In the genomic region with DNA sequence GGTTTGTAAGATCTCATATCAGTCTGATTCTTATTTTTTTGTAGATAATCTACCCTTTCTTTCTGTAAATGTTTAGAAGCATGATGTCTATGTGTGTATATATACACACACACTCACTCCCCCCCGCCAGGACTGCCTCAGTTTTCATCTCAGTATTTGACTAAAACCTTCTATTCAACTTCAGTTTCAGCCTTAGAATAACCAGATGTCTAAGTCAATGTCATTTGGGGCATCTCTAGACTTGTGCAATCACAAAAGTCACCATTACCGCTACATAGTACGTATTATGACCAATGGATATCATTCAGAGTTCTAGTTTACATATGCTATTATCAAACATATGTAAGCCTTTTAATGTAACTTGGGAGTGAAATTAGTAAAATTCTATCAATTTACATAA, we compare ENCODE assay signal across 11 cellular contexts. TPM values are rescaled to one million over a fixed set of nuclear protein-coding genes. Genes with fewer than 3 reads are reported as not detected.
DNase-seq lines count a peak whose midpoint lies in the region; ATAC-seq, FAIRE-seq and TF ChIP-seq lines count a peak whose summit lies in the region.
"Had no signal": no experiment of that assay in that cellular context is flagged by ENCODE, and none has a peak within 500 bp of the region (broad histone marks: within the 10 kb centered on the region; RNA-seq: fewer than 3 reads in every experiment).

No MANE protein-coding gene starts in this region.

- peak overlapping the region; percentile 95 for H3K27ac ChIP-seq in OCI-LY1 (ENCODE audit: low read depth, low read length, poor library complexity, severe bottlenecking)
- H3K27ac ChIP-seq in K562 (ENCODE audit: extremely low read depth, low read depth, low read length) = no peak overlapping the region
- H3K27ac ChIP-seq in trophoblast cell (ENCODE audit: low read depth, low read length) = no peak overlapping the region
- H3K27ac ChIP-seq: right atrium auricular region had no signal

- H3K9me2 ChIP-seq in OCI-LY1 (ENCODE audit: low read depth, low read length) = no peaks in the 10 kb centered on the region

- no peak overlapping the region for H3K23ac ChIP-seq in trophoblast cell (ENCODE audit: low read length)

- H2BK12ac ChIP-seq in trophoblast cell (ENCODE audit: low read length) = no peak overlapping the region

- H3K4ac ChIP-seq in trophoblast cell (ENCODE audit: low read depth, low read length) = peak overlapping the region; percentile 55

- H3K79me1 ChIP-seq in trophoblast cell (ENCODE audit: low read length) = no peaks in the 10 kb centered on the region

- intact Hi-C loops in activated CD4-positive, alpha-beta T cell treated with anti-CD3 and anti-CD28 coated beads, Interleukin-2, amount 10 ng/mL, durations not matched to agents 24 days and 14 days (cut with micrococcal nuclease) = no loop called here
- intact Hi-C loops in K562 (cut with micrococcal nuclease) = no loop called here

- TF ChIP-seq RAD21 in K562 (CRISPR knock-in tag; conservative IDR thresholded peaks at IDR 0.05 in 1 of 2, IDR thresholded peaks at IDR 0.05 in 1 of 2) = no peak

- H2BK120ac ChIP-seq in trophoblast cell (ENCODE audit: insufficient read depth, low read length, poor library complexity) = no peak overlapping the region

- H3K4me3 ChIP-seq in OCI-LY1 (ENCODE audit: low read depth, low read length, poor library complexity, severe bottlenecking) (peak overlapping the region; percentile 89), K562 (peak overlapping the region; percentile 60; the same call in 1 of the 2 replicates), trophoblast cell (ENCODE audit: low read depth, low read length) (no peak overlapping the region)
- H3K4me3 ChIP-seq: right atrium auricular region had no signal

- H3K9me1 ChIP-seq in K562 (ENCODE audit: control insufficient read depth, insufficient read depth, low read length) = no peaks in the 10 kb centered on the region

- H2AFZ ChIP-seq in OCI-LY1 (ENCODE audit: low read length) = no peak overlapping the region
- no peak overlapping the region for H2AFZ ChIP-seq in K562 (ENCODE audit: low read depth, low read length)
- H2AFZ ChIP-seq in trophoblast cell (ENCODE audit: insufficient read depth, low read length, poor library complexity) = no peak overlapping the region

- H3K27me3 ChIP-seq in OCI-LY1 (ENCODE audit: insufficient read depth, low read length) (no peaks in the 10 kb centered on the region), K562 (ENCODE audit: control insufficient read depth in 2 of 2, insufficient read depth in 2 of 2, low read length in 2 of 2) (no peaks in the 10 kb centered on the region), trophoblast cell (ENCODE audit: insufficient read depth, low read length) (no peaks in the 10 kb centered on the region)
- H3K27me3 ChIP-seq: right atrium auricular region had no signal

- H3K14ac ChIP-seq in trophoblast cell (ENCODE audit: low read length) = no peak overlapping the region

- peak overlapping the region; percentile 83 for H3K27ac Mint-ChIP-seq in activated CD4-positive, alpha-beta T cell treated with anti-CD3 and anti-CD28 coated beads, Interleukin-2, amount 10 ng/mL, durations not matched to agents 24 days and 14 days

- H2AK5ac ChIP-seq in trophoblast cell (ENCODE audit: low read length) = no peak overlapping the region

- H4K20me1 ChIP-seq in OCI-LY1 (ENCODE audit: insufficient read depth, low read length) (no peaks in the 10 kb centered on the region), K562 (replicated peaks; ENCODE audit: control insufficient read depth, insufficient read depth, low read length) (peaks cover 30% of the 10 kb centered on the region)

- H3K9me3 ChIP-seq in OCI-LY1 (ENCODE audit: low read length) (no peaks in the 10 kb centered on the region), K562 (replicated peaks; ENCODE audit: control insufficient read depth, insufficient read depth, low read depth, low read length) (no peaks in the 10 kb centered on the region), trophoblast cell (ENCODE audit: insufficient read depth, low read depth, low read length) (no peaks in the 10 kb centered on the region)
- H3K9me3 ChIP-seq: right atrium auricular region had no signal

- no TSS peak for BruUV-seq in K562 (replicated peaks; lab: Mats Ljungman, UMichigan)

- no peaks in the 10 kb centered on the region for H3K27me3 Mint-ChIP-seq in activated CD4-positive, alpha-beta T cell treated with anti-CD3 and anti-CD28 coated beads, Interleukin-2, amount 10 ng/mL, durations not matched to agents 24 days and 14 days

- peak; percentile 7; the same call in 1 of the 2 replicates for TF ChIP-seq POLR2A in K562 (conservative IDR thresholded peaks at IDR 0.05)

- no peak for TF ChIP-seq CTCF in OCI-LY1 (IDR thresholded peaks at IDR 0.05; ENCODE audit: low read length)
- no peak for TF ChIP-seq CTCF in K562 (IDR thresholded peaks at IDR 0.05 in 2 of 3, conservative IDR thresholded peaks at IDR 0.05 in 1 of 3; ENCODE audit: insufficient read depth in 2 of 3, low read depth in 1 of 3, low read length in 3 of 3)

- in situ Hi-C loops in K562 (cut with MboI) = no loop called here

- H3K9ac ChIP-seq in OCI-LY1 (ENCODE audit: low read length) (peak overlapping the region; percentile 100), K562 (ENCODE audit: insufficient read depth in 1 of 2, low read depth in 2 of 2, low read length in 2 of 2) (peak overlapping the region in 1 of 2 experiments; percentile 93; a peak in 2 of 4 replicates), trophoblast cell (ENCODE audit: low read length) (no peak overlapping the region)

- no peak overlapping the region for H4K91ac ChIP-seq in trophoblast cell (ENCODE audit: low read depth, low read length)

- peaks cover 38% of the 10 kb centered on the region for H3K36me3 Mint-ChIP-seq in activated CD4-positive, alpha-beta T cell treated with anti-CD3 and anti-CD28 coated beads, Interleukin-2, amount 10 ng/mL, durations not matched to agents 24 days and 14 days (ENCODE audit: low read depth)

- H3K4me3 Mint-ChIP-seq in activated CD4-positive, alpha-beta T cell treated with anti-CD3 and anti-CD28 coated beads, Interleukin-2, amount 10 ng/mL, durations not matched to agents 24 days and 14 days = peak overlapping the region; percentile 92

- CTCF ChIA-PET in K562 (lab: Yijun Ruan, JAX; ENCODE audit: low intra/inter-chr PET ratio) = no interaction called here

- no peak overlapping the region for H3K18ac ChIP-seq in trophoblast cell (ENCODE audit: low read length)

- H2BK5ac ChIP-seq in trophoblast cell (ENCODE audit: low read depth, low read length, poor library complexity) = no peak overlapping the region

- H3K79me2 ChIP-seq in OCI-LY1 (ENCODE audit: insufficient read depth, low read length) (peaks cover 64% of the 10 kb centered on the region), K562 (ENCODE audit: control insufficient read depth, insufficient read depth, low read length) (peaks cover 69% of the 10 kb centered on the region), trophoblast cell (ENCODE audit: control insufficient read depth, insufficient read depth, low read length, poor library complexity) (peaks cover 3% of the 10 kb centered on the region)

- H4K8ac ChIP-seq in trophoblast cell (ENCODE audit: low read depth, low read length) = no peak overlapping the region

- H3K36me3 ChIP-seq in OCI-LY1 (ENCODE audit: insufficient read depth, low read length) (peaks cover 18% of the 10 kb centered on the region; the same call in 1 of the 2 replicates), K562 (ENCODE audit: control insufficient read depth, insufficient read depth, low read length) (peaks cover 33% of the 10 kb centered on the region), trophoblast cell (ENCODE audit: control insufficient read depth in 1 of 2, insufficient read depth in 2 of 2, low read length in 2 of 2) (no peaks in the 10 kb centered on the region)
- H3K36me3 ChIP-seq: right atrium auricular region had no signal

- H3K4me1 ChIP-seq in OCI-LY1 (ENCODE audit: insufficient read depth, low read length, severe bottlenecking) = peaks cover 51% of the 10 kb centered on the region
- H3K4me1 ChIP-seq in K562 (replicated peaks in 1 of 2; ENCODE audit: control insufficient read depth in 2 of 2, insufficient read depth in 2 of 2, low read length in 2 of 2) = peaks cover 5 to 29% of the 10 kb centered on the region in 2 experiments; a peak in 4 of 5 replicates
- H3K4me1 ChIP-seq in trophoblast cell (ENCODE audit: control insufficient read depth in 1 of 2, insufficient read depth in 2 of 2, low read length in 2 of 2) = peaks cover 0 to 6% of the 10 kb centered on the region in 2 experiments

- H4K12ac ChIP-seq in trophoblast cell (ENCODE audit: low read depth, low read length) = no peak overlapping the region

- no peak for FAIRE-seq in K562 (lab: Jason Lieb, UNC)

- DNase-seq in activated CD4-positive, alpha-beta T cell treated with anti-CD3 and anti-CD28 coated beads, Interleukin-2, amount 10 ng/mL, durations not matched to agents 24 days and 14 days = peak; percentile 55
- no peak for DNase-seq in activated CD4-positive, alpha-beta T cell treated with anti-CD3 and anti-CD28 coated beads, Interleukin-2, amount 50 U/mL, for 4 hours
- peak in 1 of 4 experiments; percentile 32 for DNase-seq in K562 (ENCODE audit: extremely low read depth in 1 of 4, low spot score in 3 of 4)
- DNase-seq in trophoblast cell = peak in 1 of 2 donors; percentile 1
- no peak for DNase-seq in DMS53 (lab: John Stamatoyannopoulos, UW)
- DNase-seq in hypothalamus (lab: John Stamatoyannopoulos, UW) = no peak
- DNase-seq: NCI-H2081 treated with DMSO at 0.1 percent for 48 hours had no signal

- ATAC-seq in K562 (no peak), GM18861 (IDR thresholded peaks at IDR 0.05; ENCODE audit: unreplicated experiment) (no peak)
- ATAC-seq: SK-N-SH treated with all-trans-retinoic acid at 6 μM for 48 hours had no signal

- no peaks in the 10 kb centered on the region for H3F3A ChIP-seq in OCI-LY1 (ENCODE audit: insufficient read depth, low read length)

- POLR2A ChIA-PET in K562 (lab: Yijun Ruan, JAX) = interaction anchor here (3.2 kb wide), 1 partner anchor 40 kb away, joined by 39 read pairs; a partner anchor contains a TSS

- H3K4me1 Mint-ChIP-seq in activated CD4-positive, alpha-beta T cell treated with anti-CD3 and anti-CD28 coated beads, Interleukin-2, amount 10 ng/mL, durations not matched to agents 24 days and 14 days = peaks cover 54% of the 10 kb centered on the region

- 34% methylated on average over 3 of the region's 3 CpGs for WGBS in K562 (ENCODE audit: insufficient coverage, low coverage, missing lambda C conversion rate)
- no CpG with 5 or more reads among the region's 3 CpGs for WGBS in trophoblast cell (ENCODE audit: extremely low coverage, insufficient coverage, insufficient read length)

- H3K9me3 Mint-ChIP-seq in activated CD4-positive, alpha-beta T cell treated with anti-CD3 and anti-CD28 coated beads, Interleukin-2, amount 10 ng/mL, durations not matched to agents 24 days and 14 days = no peaks in the 10 kb centered on the region

- peak overlapping the region; percentile 87 for H3K4me2 ChIP-seq in OCI-LY1 (ENCODE audit: low read length)
- H3K4me2 ChIP-seq in K562 (ENCODE audit: insufficient read depth, low read length) = peak overlapping the region; percentile 84
- H3K4me2 ChIP-seq in trophoblast cell (ENCODE audit: low read length) = no peak overlapping the region

- no peak for TF ChIP-seq EP300 in K562 (IDR thresholded peaks at IDR 0.05; ENCODE audit: low read length)

RNA-seq across cellular contexts. Expression of a gene that starts 53.3 kb away (rescaled TPM):
- total RNA-seq in activated CD4-positive, alpha-beta T cell treated with anti-CD3 and anti-CD28 coated beads, Interleukin-2, amount 10 ng/mL, durations not matched to agents 24 days and 14 days = 25.8 and 26.6 TPM in 2 replicates
- total RNA-seq in K562 (2011; cell fraction: chromatin; rRNA removed; ENCODE audit: low replicate concordance) = 0.72 and 1.8 TPM in 2 replicates
- total RNA-seq in K562 (2011; cell fraction: nucleolus; rRNA removed) = 1.3 and 1.7 TPM in 2 replicates
- 2.4 and 2.7 TPM in 2 replicates for total RNA-seq in K562 (2011; cell fraction: nucleoplasm; rRNA removed)
- total RNA-seq in K562 (2014; rRNA removed) = 0.18 and 0.53 TPM in 2 replicates
- total RNA-seq in K562 (2014; rRNA removed; fragmentation: Illumina TruSeq; extraction: Trizol) = 0.58 and 1.4 TPM in 2 replicates
- 0.19 and 0.40 TPM in 2 replicates for total RNA-seq in K562 (2015; rRNA removed; fragmentation: Illumina TruSeq; extraction: Trizol)
- total RNA-seq in K562 (2021) = 0.76 and 0.82 TPM in 2 replicates
- polyA plus RNA-seq in K562 (2011; rRNA removed) = 0.28 and 0.42 TPM in 2 replicates
- polyA plus RNA-seq in K562 (2011; cell fraction: cytosol; rRNA removed) = 0.24 and 0.46 TPM in 2 replicates
- 1.7 and 2.6 TPM in 2 replicates for polyA plus RNA-seq in K562 (2011; cell fraction: nucleus; rRNA removed)
- 0.14 and 0.24 TPM in 2 replicates for polyA plus RNA-seq in K562 (2012)
- polyA plus RNA-seq in K562 (2014; fragmentation: Illumina TruSeq; extraction: Trizol) = 0.18 TPM in 1 of 2 replicates, not detected in the other
- not detected for polyA plus RNA-seq in K562 (2014; fragmentation: Nextera tagmentation; extraction: Ambion mirVana)
- 0.43 and 1.2 TPM in 2 replicates for polyA plus RNA-seq in K562 (2014; rRNA removed)
- 0.21 TPM in 1 of 2 replicates, not detected in the other for polyA minus RNA-seq in K562 (2011; rRNA and poly(A)+ RNA removed)
- not detected in 2 replicates for polyA minus RNA-seq in K562 (2011; cell fraction: cytosol; rRNA and poly(A)+ RNA removed)
- 0.67 and 1.4 TPM in 2 replicates for polyA minus RNA-seq in K562 (2011; cell fraction: nucleus; rRNA and poly(A)+ RNA removed)
- 8.6 and 9.4 TPM in 2 replicates for polyA plus RNA-seq in trophoblast cell (2013)
